Comparison of ENCODE assay signal across 19 cellular contexts in genomic region chr20:53995949-53996348, GRCh38.
"Had no signal": no experiment of that assay in that cellular context is flagged by ENCODE, and none has a peak within 500 bp of the region (broad histone marks: within the 10 kb centered on the region; RNA-seq: fewer than 3 reads in every experiment).

No MANE protein-coding gene starts in this region.

- DNase-seq: activated B cell treated with CpG ODN at 0.5 μM for 24 hours; activated CD4-positive, alpha-beta T cell treated with anti-CD3 and anti-CD28 coated beads for 1 hour; activated CD4-positive, alpha-beta T cell treated with anti-CD3 and anti-CD28 coated beads, Interleukin-2, amount 10 ng/mL, durations not matched to agents 24 days and 14 days; activated CD4-positive, alpha-beta T cell treated with anti-CD3 and anti-CD28 coated beads, Interleukin-2, amount 50 U/mL, for 48 hours; activated CD8-positive, alpha-beta memory T cell treated with anti-CD3 and anti-CD28 coated beads, Interleukin-2, amount 10 ng/mL, durations not matched to agents 7 days and 5 days; activated gamma-delta T cell; activated naive CD4-positive, alpha-beta T cell treated with anti-CD3 and anti-CD28 coated beads for 36 hours; activated naive CD8-positive, alpha-beta T cell treated with anti-CD3 and anti-CD28 coated beads for 36 hours; activated T-cell treated with anti-CD3 and anti-CD28 coated beads, Interleukin-2, amount 50 U/mL, for 24 hours; Kasumi-1; KBM-7; NCI-H146; NCI-H187 treated with DMSO at 0.1 percent for 48 hours; NCI-H2081 treated with DMSO at 0.1 percent for 48 hours; NCI-H446; NCI-H524; SIG-M5; T-helper 17 cell; T-helper 9 cell had no signal

- ATAC-seq: activated CD8-positive, alpha-beta memory T cell treated with anti-CD3 and anti-CD28 coated beads, Interleukin-2, amount 10 ng/mL, durations not matched to agents 7 days and 5 days; T-helper 17 cell had no signal
